In genomic region chr1:236552901-236553300, GRCh38 we compare ENCODE assay signal across 19 cellular contexts.
"Had no signal": no experiment of that assay in that cellular context is flagged by ENCODE, and none has a peak within 500 bp of the region (broad histone marks: within the 10 kb centered on the region; RNA-seq: fewer than 3 reads in every experiment).

No MANE protein-coding gene starts in this region.

- H3K27ac Mint-ChIP-seq: activated CD4-positive, alpha-beta T cell treated with anti-CD3 and anti-CD28 coated beads, Interleukin-2, amount 10 ng/mL, durations not matched to agents 7 days and 5 days; activated naive CD4-positive, alpha-beta T cell treated with anti-CD3 and anti-CD28 coated beads, Interleukin-2, amount 10 ng/mL, durations not matched to agents 7 days and 5 days; activated T-helper 2 cell treated with anti-CD3 and anti-CD28 coated beads, Interferon-gamma antibody, Interleukin-2, Interleukin-4, amounts not matched to agents 10 μg/mL and 5 μg/mL and 100 μg/mL, durations not matched to agents 14 hours and 24 hours and 36 hours; endodermal cell; stimulated activated memory B cell treated with anti-CD40 and anti-IgM and Interleukin-4, amounts not matched to agents 10 μg/mL and 1 μg/mL and 100 μg/mL, for 72 hours had no signal

- H3K4me1 ChIP-seq: lower lobe of right lung, pancreas, thyroid gland had no signal

- H3K27ac ChIP-seq: dorsolateral prefrontal cortex, epithelial cell of prostate, lower lobe of right lung, neutrophil, pancreas, thyroid gland had no signal

- H3K4me3 ChIP-seq: dorsolateral prefrontal cortex, lower lobe of right lung, pancreas, thyroid gland had no signal

- DNase-seq: activated CD4-positive, alpha-beta T cell treated with anti-CD3 and anti-CD28 coated beads, Interleukin-2, amount 10 ng/mL, durations not matched to agents 7 days and 5 days; activated naive CD4-positive, alpha-beta T cell treated with anti-CD3 and anti-CD28 coated beads, Interleukin-2, amount 10 ng/mL, durations not matched to agents 7 days and 5 days; amygdala; caudate nucleus; dorsolateral prefrontal cortex; foreskin melanocyte; glutamatergic neuron; hippocampal formation; islet precursor cell; lower lobe of right lung; natural killer cell; pancreas; stimulated activated CD4-positive, alpha-beta T cell treated with anti-CD3 and anti-CD28 coated beads, Interleukin-4, amount 100 ng/mL, for 24 hours; thyroid gland had no signal

- H3K9me3 ChIP-seq: lower lobe of right lung, neutrophil, pancreas, thyroid gland had no signal

- H3K27me3 Mint-ChIP-seq: activated CD4-positive, alpha-beta T cell treated with anti-CD3 and anti-CD28 coated beads, Interleukin-2, amount 10 ng/mL, durations not matched to agents 7 days and 5 days; activated naive CD4-positive, alpha-beta T cell treated with anti-CD3 and anti-CD28 coated beads, Interleukin-2, amount 10 ng/mL, durations not matched to agents 7 days and 5 days; stimulated activated memory B cell treated with anti-CD40 and anti-IgM and Interleukin-4, amounts not matched to agents 10 μg/mL and 1 μg/mL and 100 μg/mL, for 72 hours had no signal

- H3K4me1 Mint-ChIP-seq: activated naive CD4-positive, alpha-beta T cell treated with anti-CD3 and anti-CD28 coated beads, Interleukin-2, amount 10 ng/mL, durations not matched to agents 7 days and 5 days; natural killer cell; stimulated activated memory B cell treated with anti-CD40 and anti-IgM and Interleukin-4, amounts not matched to agents 10 μg/mL and 1 μg/mL and 100 μg/mL, for 72 hours had no signal

- H3K4me3 Mint-ChIP-seq: activated CD4-positive, alpha-beta T cell treated with anti-CD3 and anti-CD28 coated beads, Interleukin-2, amount 10 ng/mL, durations not matched to agents 7 days and 5 days; activated naive CD4-positive, alpha-beta T cell treated with anti-CD3 and anti-CD28 coated beads, Interleukin-2, amount 10 ng/mL, durations not matched to agents 7 days and 5 days; endodermal cell; natural killer cell; stimulated activated memory B cell treated with anti-CD40 and anti-IgM and Interleukin-4, amounts not matched to agents 10 μg/mL and 1 μg/mL and 100 μg/mL, for 72 hours had no signal

- H3K27me3 ChIP-seq: dorsolateral prefrontal cortex, neutrophil, pancreas, thyroid gland had no signal

- H3K9me3 Mint-ChIP-seq: activated CD4-positive, alpha-beta T cell treated with anti-CD3 and anti-CD28 coated beads, Interleukin-2, amount 10 ng/mL, durations not matched to agents 7 days and 5 days; activated naive CD4-positive, alpha-beta T cell treated with anti-CD3 and anti-CD28 coated beads, Interleukin-2, amount 10 ng/mL, durations not matched to agents 7 days and 5 days; activated T-helper 2 cell treated with anti-CD3 and anti-CD28 coated beads, Interferon-gamma antibody, Interleukin-2, Interleukin-4, amounts not matched to agents 10 μg/mL and 5 μg/mL and 100 μg/mL, durations not matched to agents 14 hours and 24 hours and 36 hours; endodermal cell; natural killer cell; stimulated activated memory B cell treated with anti-CD40 and anti-IgM and Interleukin-4, amounts not matched to agents 10 μg/mL and 1 μg/mL and 100 μg/mL, for 72 hours had no signal
